In genomic region chr18:22983175-22983574, GRCh38 we compare ENCODE assay signal across 1 cellular context.
TF ChIP-seq lines count a peak whose summit lies in the region.

No MANE protein-coding gene starts in this region.

TF ChIP-seq in WTC11, 78 proteins besides CTCF, POLR2A, EP300 and RAD21 (continued from another document):
- TF ChIP-seq AFF4 (CRISPR knock-in tag; IDR thresholded peaks at IDR 0.05; ENCODE audit: borderline replicate concordance): no peak
TF ChIP-seq in WTC11: peak in this region for 0.
